Comparison of ENCODE assay signal across 9 cellular contexts in genomic region chr12:109946505-109946904, GRCh38. TPM values are rescaled to one million over a fixed set of nuclear protein-coding genes. Genes with fewer than 3 reads are reported as not detected.
A peak's percentile ranks its signal among the peaks of the same experiment; 100 is the strongest.
DNase-seq lines count a peak whose midpoint lies in the region; TF ChIP-seq lines count a peak whose summit lies in the region.
"Had no signal": no experiment of that assay in that cellular context is flagged by ENCODE, and none has a peak within 500 bp of the region (broad histone marks: within the 10 kb centered on the region; RNA-seq: fewer than 3 reads in every experiment).

No MANE protein-coding gene starts in this region.

- H3K4me3 Mint-ChIP-seq in T-helper 1 cell treated with Interleukin-12 subunit alpha and Interleukin-12 subunit beta and Interleukin-4 antibody, amounts not matched to agents 30 μg/mL and 1 μg/mL, for 36 hours: peak overlapping the region; percentile 19
- H3K4me3 Mint-ChIP-seq in immature natural killer cell: no peak overlapping the region

- TF ChIP-seq CTCF in stomach (IDR thresholded peaks at IDR 0.05): no peak

- H3K9me3 Mint-ChIP-seq in T-helper 1 cell treated with Interleukin-12 subunit alpha and Interleukin-12 subunit beta and Interleukin-4 antibody, amounts not matched to agents 30 μg/mL and 1 μg/mL, for 36 hours: no peaks in the 10 kb centered on the region
- no peaks in the 10 kb centered on the region for H3K9me3 Mint-ChIP-seq in immature natural killer cell

- H3K27ac Mint-ChIP-seq in T-helper 1 cell treated with Interleukin-12 subunit alpha and Interleukin-12 subunit beta and Interleukin-4 antibody, amounts not matched to agents 30 μg/mL and 1 μg/mL, for 36 hours: peak overlapping the region; percentile 67
- peak overlapping the region; percentile 13 to 81 (median 68) for H3K27ac Mint-ChIP-seq in immature natural killer cell

- TF ChIP-seq EP300 in stomach (IDR thresholded peaks at IDR 0.05): no peak

- H3K9me3 ChIP-seq in stomach: no peaks in the 10 kb centered on the region

- H3K27ac ChIP-seq in stomach: peak overlapping the region in 3 of 5 donors; percentile 43 to 73 (median 72)

- 35 to 59% (median 50%) methylated on average over 5 of the region's 5 CpGs for WGBS in stomach, 5 donors

- no peak for DNase-seq in T-helper 1 cell
- peak; percentile 39 for DNase-seq in amniotic epithelial cell (ENCODE audit: low read depth)
- no peak for DNase-seq in immature natural killer cell
- no peak for DNase-seq in stomach
- DNase-seq in LoVo (ENCODE audit: low spot score): no peak
- DNase-seq in NCI-H2081 treated with DMSO at 0.1 percent for 48 hours (lab: John Stamatoyannopoulos, UW): no peak
- DNase-seq in NCI-H1048 (lab: John Stamatoyannopoulos, UW): no peak
- DNase-seq: 8988T had no signal

- peaks cover 20 to 85% (median 65%) of the 10 kb centered on the region in 4 donors for H3K36me3 ChIP-seq in stomach

- H3K36me3 Mint-ChIP-seq in T-helper 1 cell treated with Interleukin-12 subunit alpha and Interleukin-12 subunit beta and Interleukin-4 antibody, amounts not matched to agents 30 μg/mL and 1 μg/mL, for 36 hours (ENCODE audit: low read depth): peaks cover 45% of the 10 kb centered on the region
- peaks cover 14 to 53% (median 32%) of the 10 kb centered on the region in 3 donors for H3K36me3 Mint-ChIP-seq in immature natural killer cell

- TF ChIP-seq POLR2A in stomach (IDR thresholded peaks at IDR 0.05): no peak

- H3K4me1 Mint-ChIP-seq in T-helper 1 cell treated with Interleukin-12 subunit alpha and Interleukin-12 subunit beta and Interleukin-4 antibody, amounts not matched to agents 30 μg/mL and 1 μg/mL, for 36 hours (ENCODE audit: low read depth): peaks cover 32% of the 10 kb centered on the region
- H3K4me1 Mint-ChIP-seq in immature natural killer cell: peaks cover 26 to 37% of the 10 kb centered on the region in 2 donors

- H3K4me1 ChIP-seq in stomach: peaks cover 0 to 57% (median 31%) of the 10 kb centered on the region in 4 donors

- no peaks in the 10 kb centered on the region for H3K27me3 Mint-ChIP-seq in T-helper 1 cell treated with Interleukin-12 subunit alpha and Interleukin-12 subunit beta and Interleukin-4 antibody, amounts not matched to agents 30 μg/mL and 1 μg/mL, for 36 hours (ENCODE audit: low read depth)
- peaks cover 0 to 3% (median 0%) of the 10 kb centered on the region in 3 donors for H3K27me3 Mint-ChIP-seq in immature natural killer cell (ENCODE audit: low read depth in 3 of 3)

- no peaks in the 10 kb centered on the region for H3K27me3 ChIP-seq in stomach

- intact Hi-C loops in stomach (cut with DNase I; ENCODE audit: low total_unique reads): no loop called here

- no peak overlapping the region for H3K4me3 ChIP-seq in stomach

RNA-seq across cellular contexts. Expression of gene TCHP, which starts 46.4 kb away (rescaled TPM):
- 10 to 100 TPM in 1 of 3 donors, 1 to 10 TPM in 2; 2.9 to 22.8 (median 9.1) TPM for polyA plus RNA-seq in immature natural killer cell
- total RNA-seq in stomach: 10 to 100 TPM; 13.8 to 45.5 (median 28.3) TPM
- 10 to 100 TPM in 1 of 3 donors, 1 to 10 TPM in 2; 7.9 to 11.9 (median 8.8) TPM for polyA plus RNA-seq in stomach

RNA-seq across cellular contexts. Expression of gene GIT2, which starts 49.7 kb away (rescaled TPM):
- 10 to 100 TPM; 54.6 to 100.0 (median 68.7) TPM for polyA plus RNA-seq in immature natural killer cell
- 10 to 100 TPM; 25.8 to 98.6 (median 61.0) TPM for total RNA-seq in stomach
- 10 to 100 TPM in 1 of 3 donors, 1 to 10 TPM in 2; 6.4 to 10.6 (median 7.2) TPM for polyA plus RNA-seq in stomach

RNA-seq across cellular contexts. Expression of gene ANKRD13A, which starts 52.7 kb away (rescaled TPM):
- polyA plus RNA-seq in immature natural killer cell (10 to 100 TPM; 39.8 to 62.9 (median 40.8) TPM), stomach (10 to 100 TPM; 13.0 to 15.6 (median 13.6) TPM)
- 100 to 1,000 TPM in 1 of 5 donors, 10 to 100 TPM in 4; 17.7 to 150 (median 56.6) TPM for total RNA-seq in stomach

Comparison
In these comparisons a context has a peak if more than half of its experiments do, and no peak if none do; other contexts are left out.
1. RNA of gene GIT2, which starts 49.7 kb away (polyA plus RNA-seq): 54.6 to 100.0 TPM in immature natural killer cell; 6.4 to 10.6 TPM in stomach; every median in the first group is over 4 times any median in the second.